1 cellular context compared by ENCODE assay signal in the genomic region with DNA sequence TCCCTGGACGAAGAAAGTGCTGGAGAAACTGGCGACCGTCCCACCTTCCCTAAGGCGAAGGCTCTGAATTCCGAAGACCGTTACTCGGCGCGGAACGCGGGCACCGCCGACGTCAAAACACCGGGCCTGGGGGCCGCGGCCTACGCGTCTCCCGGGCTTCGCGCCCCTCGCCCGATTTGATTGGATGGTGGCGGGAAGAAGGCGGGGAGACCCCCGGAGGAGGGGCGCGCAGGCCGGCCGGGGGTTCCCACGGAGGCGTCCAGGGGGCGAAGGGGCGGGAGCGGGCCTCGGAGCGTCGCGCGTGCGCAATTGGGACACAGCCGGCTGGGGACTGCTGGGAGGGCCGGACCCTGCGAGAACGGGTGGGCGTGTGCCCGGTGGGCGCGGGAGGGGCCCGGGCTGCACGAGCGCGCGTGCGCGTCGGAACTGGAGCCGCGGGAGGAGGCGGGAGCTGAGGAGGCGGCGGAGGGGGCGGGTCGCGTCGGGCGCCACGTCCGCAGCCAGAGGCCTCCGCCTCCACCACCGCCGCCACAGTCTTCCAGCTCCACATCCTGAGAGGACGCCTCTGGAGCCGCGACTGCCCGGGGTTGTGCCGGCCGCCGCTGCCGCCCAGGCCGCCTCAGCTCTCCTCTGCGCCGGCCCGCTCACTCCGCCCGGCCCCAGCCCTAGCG.
A peak's percentile ranks its signal among the peaks of the same experiment; 100 is the strongest.
TF ChIP-seq lines count a peak whose summit lies in the region.

A gene (plus strand): TSS at position 531 of the 671 bp plus-strand sequence. CDS start 11,210 bp downstream, outside the sequence.

TF ChIP-seq in K562, 482 proteins besides CTCF, POLR2A, EP300 and RAD21 (continued from another document):
- TF ChIP-seq, protein P1, sequence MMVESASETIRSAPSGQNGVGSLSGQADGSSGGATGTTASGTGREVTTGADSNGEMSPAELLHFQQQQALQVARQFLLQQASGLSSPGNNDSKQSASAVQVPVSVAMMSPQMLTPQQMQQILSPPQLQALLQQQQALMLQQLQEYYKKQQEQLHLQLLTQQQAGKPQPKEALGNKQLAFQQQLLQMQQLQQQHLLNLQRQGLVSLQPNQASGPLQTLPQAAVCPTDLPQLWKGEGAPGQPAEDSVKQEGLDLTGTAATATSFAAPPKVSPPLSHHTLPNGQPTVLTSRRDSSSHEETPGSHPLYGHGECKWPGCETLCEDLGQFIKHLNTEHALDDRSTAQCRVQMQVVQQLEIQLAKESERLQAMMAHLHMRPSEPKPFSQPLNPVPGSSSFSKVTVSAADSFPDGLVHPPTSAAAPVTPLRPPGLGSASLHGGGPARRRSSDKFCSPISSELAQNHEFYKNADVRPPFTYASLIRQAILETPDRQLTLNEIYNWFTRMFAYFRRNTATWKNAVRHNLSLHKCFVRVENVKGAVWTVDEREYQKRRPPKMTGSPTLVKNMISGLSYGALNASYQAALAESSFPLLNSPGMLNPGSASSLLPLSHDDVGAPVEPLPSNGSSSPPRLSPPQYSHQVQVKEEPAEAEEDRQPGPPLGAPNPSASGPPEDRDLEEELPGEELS (CRISPR knock-in tag; IDR thresholded peaks at IDR 0.05; ENCODE audit: borderline replicate concordance), result no peak
- TF ChIP-seq ZSCAN32 (CRISPR knock-in tag; IDR thresholded peaks at IDR 0.05) (no peak), DNMT1 (IDR thresholded peaks at IDR 0.05) (no peak), MIER1 (IDR thresholded peaks at IDR 0.05; ENCODE audit: low read depth) (no peak), ARNT (IDR thresholded peaks at IDR 0.05) (no peak), BMI1 (IDR thresholded peaks at IDR 0.05; ENCODE audit: low read length) (no peak), SREBF1 (IDR thresholded peaks at IDR 0.05; ENCODE audit: borderline replicate concordance, low read depth, low read length) (no peak), KDM4B (IDR thresholded peaks at IDR 0.05; ENCODE audit: borderline replicate concordance in 2 of 2, low read depth in 1 of 2) (no peak; a peak in 1 of 4 replicates), KAT2B (IDR thresholded peaks at IDR 0.05; ENCODE audit: low read depth, low read length) (no peak), ZBTB1 (CRISPR knock-in tag; IDR thresholded peaks at IDR 0.05; ENCODE audit: borderline replicate concordance, low read depth) (no peak; the same call in 1 of the 2 replicates), XRCC5 (IDR thresholded peaks at IDR 0.05; ENCODE audit: low read depth, low read length) (0 out of 2 replicates have a peak, but pooled peaks have one; percentile 6), ZNF830 (CRISPR knock-in tag; IDR thresholded peaks at IDR 0.05) (no peak)
- TF ChIP-seq, protein P2, sequence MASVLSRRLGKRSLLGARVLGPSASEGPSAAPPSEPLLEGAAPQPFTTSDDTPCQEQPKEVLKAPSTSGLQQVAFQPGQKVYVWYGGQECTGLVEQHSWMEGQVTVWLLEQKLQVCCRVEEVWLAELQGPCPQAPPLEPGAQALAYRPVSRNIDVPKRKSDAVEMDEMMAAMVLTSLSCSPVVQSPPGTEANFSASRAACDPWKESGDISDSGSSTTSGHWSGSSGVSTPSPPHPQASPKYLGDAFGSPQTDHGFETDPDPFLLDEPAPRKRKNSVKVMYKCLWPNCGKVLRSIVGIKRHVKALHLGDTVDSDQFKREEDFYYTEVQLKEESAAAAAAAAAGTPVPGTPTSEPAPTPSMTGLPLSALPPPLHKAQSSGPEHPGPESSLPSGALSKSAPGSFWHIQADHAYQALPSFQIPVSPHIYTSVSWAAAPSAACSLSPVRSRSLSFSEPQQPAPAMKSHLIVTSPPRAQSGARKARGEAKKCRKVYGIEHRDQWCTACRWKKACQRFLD (CRISPR knock-in tag; IDR thresholded peaks at IDR 0.05), result 0 out of 2 replicates have a peak, but pooled peaks have one; percentile 40
